In genomic region chr14:34874386-34875030, GRCh38 we compare ENCODE assay signal across 8 cellular contexts. TPM values are rescaled to one million over a fixed set of nuclear protein-coding genes. Genes with fewer than 3 reads are reported as not detected.
DNase-seq lines count a peak whose midpoint lies in the region; ATAC-seq and TF ChIP-seq lines count a peak whose summit lies in the region.

No MANE protein-coding gene starts in this region.

- H3K27me3 Mint-ChIP-seq in neural progenitor cell (ENCODE audit: insufficient read depth, low read depth), result peaks cover 11% of the 10 kb centered on the region

- TF ChIP-seq CTCF in foreskin fibroblast (IDR thresholded peaks at IDR 0.05; ENCODE audit: low read depth, low read length), result no peak
- TF ChIP-seq CTCF in neural progenitor cell (IDR thresholded peaks at IDR 0.05), result no peak
- no peak for TF ChIP-seq CTCF in suprapubic skin (IDR thresholded peaks at IDR 0.05)

- peaks cover 8% of the 10 kb centered on the region for H3K36me3 Mint-ChIP-seq in neural progenitor cell

- H3K4me1 ChIP-seq in NT2/D1 (ENCODE audit: insufficient read depth, insufficient read length) (no peaks in the 10 kb centered on the region), neural progenitor cell (peaks cover 5% of the 10 kb centered on the region), suprapubic skin (peaks cover 21% of the 10 kb centered on the region)

- DNase-seq in COLO668 (lab: John Stamatoyannopoulos, UW; ENCODE audit: unreplicated experiment) (peak; percentile 85), NT2/D1 (ENCODE audit: low read depth, low spot score) (no peak), foreskin fibroblast (peak; percentile 46 to 76), neural progenitor cell (ENCODE audit: low spot score) (peak; percentile 88), suprapubic skin (ENCODE audit: low spot score in 2 of 2) (peak; percentile 72 to 82)
- peak; percentile 46 for DNase-seq in activated T-helper 9 cell treated with anti-CD3 and anti-CD28 coated beads, Interleukin-2, amount 50 U/mL, for 16 hours (ENCODE audit: low read depth)

- peak overlapping the region; percentile 98 for H2AFZ ChIP-seq in neural progenitor cell (replicated peaks)

- peaks cover 24% of the 10 kb centered on the region for H3K4me1 Mint-ChIP-seq in neural progenitor cell

- H4K20me1 ChIP-seq in neural progenitor cell (ENCODE audit: low read depth), result peaks cover 34% of the 10 kb centered on the region

- peak overlapping the region; percentile 94 for H3K4me2 ChIP-seq in neural progenitor cell

- no peak overlapping the region for H3K27ac ChIP-seq in neural progenitor cell
- peak overlapping the region; percentile 99 for H3K27ac ChIP-seq in suprapubic skin

- H3K36me3 ChIP-seq in NT2/D1 (ENCODE audit: insufficient read depth, insufficient read length, low read length), result peaks cover 10% of the 10 kb centered on the region
- H3K36me3 ChIP-seq in neural progenitor cell, result no peaks in the 10 kb centered on the region
- H3K36me3 ChIP-seq in suprapubic skin, result no peaks in the 10 kb centered on the region

- no peak for TF ChIP-seq EP300 in suprapubic skin (IDR thresholded peaks at IDR 0.05)

- H3K27me3 ChIP-seq in NT2/D1 (ENCODE audit: insufficient read depth, insufficient read length) (no peaks in the 10 kb centered on the region), neural progenitor cell (peaks cover 55% of the 10 kb centered on the region), suprapubic skin (no peaks in the 10 kb centered on the region)

- ATAC-seq in GM19395 (IDR thresholded peaks at IDR 0.05; ENCODE audit: unreplicated experiment) (peak; percentile 32), HG03469 (IDR thresholded peaks at IDR 0.05; ENCODE audit: unreplicated experiment) (peak; percentile 16)

- H3K4me3 Mint-ChIP-seq in neural progenitor cell, result peak overlapping the region; percentile 89

- H3F3A ChIP-seq in neural progenitor cell (ENCODE audit: low read depth), result peaks cover 32% of the 10 kb centered on the region

- H3K79me2 ChIP-seq in neural progenitor cell (ENCODE audit: low read depth), result no peaks in the 10 kb centered on the region

- H3K4me3 ChIP-seq in NT2/D1 (ENCODE audit: insufficient read length, low read depth) (peak overlapping the region; percentile 68), foreskin fibroblast (ENCODE audit: low read depth in 1 of 2, low read length in 2 of 2) (peak overlapping the region; percentile 57 to 93), neural progenitor cell (peak overlapping the region; percentile 89), suprapubic skin (peak overlapping the region; percentile 93)

- WGBS in suprapubic skin, result under 1% methylated on average over 22 of the region's 85 CpGs

- no peaks in the 10 kb centered on the region for H3K9me3 Mint-ChIP-seq in neural progenitor cell

- H3K9me3 ChIP-seq in NT2/D1 (ENCODE audit: insufficient read depth, low read length), result no peaks in the 10 kb centered on the region
- H3K9me3 ChIP-seq in neural progenitor cell (ENCODE audit: low read depth), result no peaks in the 10 kb centered on the region
- H3K9me3 ChIP-seq in suprapubic skin, result no peaks in the 10 kb centered on the region

- H3K27ac Mint-ChIP-seq in neural progenitor cell, result no peak overlapping the region

- peak overlapping the region; percentile 84 for H3K9ac ChIP-seq in NT2/D1 (ENCODE audit: insufficient read length, low read depth)
- no peak overlapping the region for H3K9ac ChIP-seq in neural progenitor cell

- TF ChIP-seq POLR2A in suprapubic skin (IDR thresholded peaks at IDR 0.05), result no peak

RNA-seq across cellular contexts. Expression of gene BAZ1A, which starts 0.7 kb away (rescaled TPM):
- 8.5 and 11.5 TPM in 2 replicates for total RNA-seq in neural progenitor cell (ENCODE audit: low replicate concordance)
- 10 to 100 TPM; 37.0 to 95.1 (median 55.7) TPM for total RNA-seq in suprapubic skin
